ENCODE assay signal across 1 cellular context in the genomic region with DNA sequence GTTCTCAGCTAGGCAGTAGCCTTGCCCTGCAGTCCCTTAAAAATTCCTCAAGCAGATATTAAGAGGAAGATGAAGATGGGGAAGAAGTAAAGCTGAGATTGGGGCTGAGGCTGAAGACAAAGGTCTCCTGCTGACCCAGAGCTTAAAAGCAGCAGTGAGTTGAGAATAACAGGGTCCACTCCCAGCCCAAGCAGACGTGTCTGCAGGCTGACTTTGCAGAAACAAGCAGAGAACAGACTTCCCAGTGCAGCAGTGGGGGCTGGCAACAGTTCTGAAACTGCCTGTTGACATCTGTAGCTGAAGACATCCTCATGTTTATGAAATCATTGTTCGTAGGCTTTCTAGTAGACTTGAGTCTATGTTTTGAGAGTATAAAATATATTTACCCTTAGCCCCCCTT.
TF ChIP-seq lines count a peak whose summit lies in the region.

No MANE protein-coding gene starts in this region.

TF ChIP-seq in GM23338, 12 proteins besides CTCF, POLR2A, EP300 and RAD21 (continued from another document):
- no peak for TF ChIP-seq EZH2 (IDR thresholded peaks at IDR 0.05; ENCODE audit: low read depth, unreplicated experiment)
TF ChIP-seq in GM23338: peak in this region for 0.
